ENCODE assay signal across 27 cellular contexts in the genomic region with DNA sequence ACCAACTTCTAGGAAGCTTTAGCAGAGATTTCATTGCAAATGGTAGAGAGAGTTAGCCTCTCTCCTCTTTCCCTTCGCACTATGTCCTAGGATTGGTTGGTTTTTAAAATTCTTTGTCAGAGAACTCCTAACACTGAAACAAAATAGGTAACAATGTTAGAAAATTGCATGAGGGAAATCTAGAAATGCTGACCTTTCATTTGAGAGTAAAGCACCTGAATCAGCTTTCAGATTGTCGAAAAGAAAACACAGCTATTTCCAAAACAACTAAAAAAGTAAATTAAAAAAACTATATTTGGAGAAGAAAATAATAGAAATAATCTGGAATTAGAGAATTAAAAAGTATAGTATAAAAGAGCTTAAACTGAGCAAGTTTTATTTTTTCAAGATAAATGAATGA.
"Had no signal": no experiment of that assay in that cellular context is flagged by ENCODE, and none has a peak within 500 bp of the region (broad histone marks: within the 10 kb centered on the region; RNA-seq: fewer than 3 reads in every experiment).

No MANE protein-coding gene starts in this region.

- H3K4me3 Mint-ChIP-seq: dendritic cell treated with granulocyte-macrophage colony-stimulating factor and Interleukin-4, amounts not matched to agents 40 ng/mL and 50 ng/mL, for 4 days; effector memory CD8-positive, alpha-beta T cell; endodermal cell; mesothelial cell of epicardium; naive B cell; naive thymus-derived CD8-positive, alpha-beta T cell had no signal

- H2AFZ ChIP-seq: hepatocyte had no signal

- H3K27ac ChIP-seq: epithelial cell of prostate, hepatocyte, left lung, lower lobe of right lung had no signal

- H3K27me3 ChIP-seq: esophagus squamous epithelium, heart left ventricle, hepatocyte, left lung had no signal

- H3K4me1 ChIP-seq: left lung, lower lobe of right lung had no signal

- H3K4me3 ChIP-seq: esophagus squamous epithelium, heart left ventricle, hepatocyte, left lung, lower lobe of right lung, mucosa of descending colon had no signal

- H3K79me2 ChIP-seq: hepatocyte had no signal

- H3K27me3 Mint-ChIP-seq: dendritic cell treated with granulocyte-macrophage colony-stimulating factor and Interleukin-4, amounts not matched to agents 40 ng/mL and 50 ng/mL, for 4 days; effector memory CD8-positive, alpha-beta T cell had no signal

- H3K36me3 ChIP-seq: esophagus squamous epithelium, heart left ventricle, left lung, lower lobe of right lung had no signal

- FAIRE-seq: colon, endometrium, islet of Langerhans, keratinocyte had no signal

- H3K4me1 Mint-ChIP-seq: endodermal cell; naive B cell; naive thymus-derived CD8-positive, alpha-beta T cell had no signal

- DNase-seq: cortex of kidney; effector CD8-positive, alpha-beta T cell; effector memory CD8-positive, alpha-beta T cell; endodermal cell; erythroblast; esophagus squamous epithelium; foreskin fibroblast; foreskin melanocyte; heart left ventricle; hypothalamus; left cardiac atrium; left lung; left ventricle myocardium superior; lower lobe of right lung; mesenchymal stem cell; mucosa of descending colon; naive B cell; naive thymus-derived CD8-positive, alpha-beta T cell had no signal

- H3K27ac Mint-ChIP-seq: dendritic cell treated with granulocyte-macrophage colony-stimulating factor and Interleukin-4, amounts not matched to agents 40 ng/mL and 50 ng/mL, for 4 days; effector memory CD8-positive, alpha-beta T cell; endodermal cell; mesothelial cell of epicardium; naive thymus-derived CD8-positive, alpha-beta T cell had no signal

- H3K36me3 Mint-ChIP-seq: mesothelial cell of epicardium; naive B cell; naive thymus-derived CD8-positive, alpha-beta T cell had no signal

- ATAC-seq: effector memory CD8-positive, alpha-beta T cell; esophagus mucosa; heart left ventricle; left cardiac atrium; left lung; left ventricle myocardium superior; lower lobe of right lung; mucosa of descending colon; naive thymus-derived CD8-positive, alpha-beta T cell had no signal

- H3K9me3 ChIP-seq: esophagus squamous epithelium, left lung, lower lobe of right lung, mucosa of descending colon had no signal

- H3K4me2 ChIP-seq: hepatocyte had no signal
